Comparison of ENCODE assay signal across 8 cellular contexts in genomic region chr1:15153842-15154479, GRCh38. TPM values are rescaled to one million over a fixed set of nuclear protein-coding genes. Genes with fewer than 3 reads are reported as not detected.
DNase-seq lines count a peak whose midpoint lies in the region; ATAC-seq, FAIRE-seq and TF ChIP-seq lines count a peak whose summit lies in the region.

No MANE protein-coding gene starts in this region.

- peak overlapping the region; percentile 40 for H3K4me3 Mint-ChIP-seq in central memory CD8-positive, alpha-beta T cell

- peaks cover 26 to 40% of the 10 kb centered on the region in 2 donors for H3K4me1 ChIP-seq in kidney (ENCODE audit: control insufficient read depth in 1 of 2, insufficient read depth in 1 of 2, low read depth in 1 of 2, low read length in 2 of 2)

- FAIRE-seq in kidney (lab: Jason Lieb, UNC): no peak

- POLR2A ChIA-PET in RWPE1 (lab: Yijun Ruan, JAX; ENCODE audit: low non-redundant PET): no interaction called here

- no peak for ATAC-seq in central memory CD8-positive, alpha-beta T cell (replicated peaks; ENCODE audit: extremely low read depth, poor library complexity, severe bottlenecking)
- no peak for ATAC-seq in HG02759 (IDR thresholded peaks at IDR 0.05; ENCODE audit: unreplicated experiment)
- ATAC-seq in GM19328 (IDR thresholded peaks at IDR 0.05; ENCODE audit: unreplicated experiment): no peak

- no peaks in the 10 kb centered on the region for H3K36me3 ChIP-seq in kidney (ENCODE audit: control insufficient read depth in 1 of 2, insufficient read depth in 2 of 2, low read length in 2 of 2)

- peak overlapping the region; percentile 85 to 93 for H3K9ac ChIP-seq in kidney (ENCODE audit: low read length in 2 of 2)

- peak in 8 of 14 donors; percentile 15 to 78 (median 35) for DNase-seq in C1 segment of cervical spinal cord (lab: John Stamatoyannopoulos, UW)
- DNase-seq in GM20000 (ENCODE audit: low spot score): peak; percentile 80
- DNase-seq in RWPE1 (ENCODE audit: low spot score): peak; percentile 51
- no peak for DNase-seq in central memory CD8-positive, alpha-beta T cell (ENCODE audit: low spot score in 2 of 2)
- DNase-seq in kidney: peak; percentile 86
- DNase-seq in stimulated activated CD4-positive, alpha-beta T cell treated with anti-CD3 and anti-CD28 coated beads, Interleukin-12 subunit alpha, Interleukin-12 subunit beta, amount 100 ng/mL, for 4 hours: peak; percentile 34

- intact Hi-C loops in kidney (cut with DNase I): loop anchor here (5.0 kb wide), 1 partner anchor 118 kb away; no protein-coding TSS in a partner anchor

- CTCF ChIA-PET in RWPE1 (lab: Yijun Ruan, JAX): interaction anchor here (0.5 to 3.3 kb wide), 5 partner anchors 65 to 149 kb away, joined by 3 to 29 read pairs (median 4); no protein-coding TSS in a partner anchor

- peaks cover 16% of the 10 kb centered on the region for H3K4me1 Mint-ChIP-seq in central memory CD8-positive, alpha-beta T cell

- no peaks in the 10 kb centered on the region for H3K36me3 Mint-ChIP-seq in central memory CD8-positive, alpha-beta T cell (ENCODE audit: insufficient read depth)

- H3K27me3 Mint-ChIP-seq in central memory CD8-positive, alpha-beta T cell: peaks cover 53% of the 10 kb centered on the region

- H3K9me3 ChIP-seq in kidney (ENCODE audit: control insufficient read depth in 1 of 2, low read length in 2 of 2): no peaks in the 10 kb centered on the region

- peak overlapping the region; percentile 92 to 97 for H3K4me3 ChIP-seq in kidney (ENCODE audit: low read length in 2 of 2)

- H3K27ac Mint-ChIP-seq in central memory CD8-positive, alpha-beta T cell (ENCODE audit: low read depth): no peak overlapping the region

- TF ChIP-seq CTCF in GM20000 (IDR thresholded peaks at IDR 0.05; ENCODE audit: extremely low read depth, missing control alignments) (peak; percentile 13), RWPE1 (conservative IDR thresholded peaks at IDR 0.05; ENCODE audit: low read depth) (peak; percentile 83), kidney (IDR thresholded peaks at IDR 0.05; ENCODE audit: borderline replicate concordance, extremely low read depth, insufficient read depth) (peak; percentile 51)

- no peaks in the 10 kb centered on the region for H3K9me3 Mint-ChIP-seq in central memory CD8-positive, alpha-beta T cell

- H3K27ac ChIP-seq in RWPE1 (peak overlapping the region; percentile 88), kidney (ENCODE audit: low read depth in 2 of 2, low read length in 2 of 2) (peak overlapping the region; percentile 83 to 93)

RNA-seq across cellular contexts. Expression of gene TMEM51, which starts 0.4 kb away (rescaled TPM):
- total RNA-seq in kidney: 48.4 TPM
- polyA plus RNA-seq in kidney (ENCODE audit: insufficient read depth, low read depth, low replicate concordance): 38.1 TPM

Comparison
In these comparisons a context has a peak if more than half of its experiments do, and no peak if none do; other contexts are left out.
1. DNase-seq: peak in C1 segment of cervical spinal cord (8 of 14), GM20000 (single experiment), RWPE1 (single experiment), kidney (single experiment) and stimulated activated CD4-positive, alpha-beta T cell treated with anti-CD3 and anti-CD28 coated beads, Interleukin-12 subunit alpha, Interleukin-12 subunit beta, amount 100 ng/mL, for 4 hours (single experiment); none in central memory CD8-positive, alpha-beta T cell (0 of 2).
2. CTCF ChIP-seq: peak in every context shown above with its lines; median percentile 83 in RWPE1; 51 in kidney; 13 in GM20000.